In genomic region chr2:171972329-171972982, GRCh38 we compare ENCODE assay signal across 2 cellular contexts.
A peak's percentile ranks its signal among the peaks of the same experiment; 100 is the strongest.
TF ChIP-seq lines count a peak whose summit lies in the region.

No MANE protein-coding gene starts in this region.

TF ChIP-seq in HepG2, 621 proteins besides CTCF, POLR2A, EP300 and RAD21:
- TF ChIP-seq ZNF121 (CRISPR knock-in tag; IDR thresholded peaks at IDR 0.05) (0 out of 2 replicates have a peak, but pooled peaks have one; percentile 59), NFE2 (CRISPR knock-in tag; IDR thresholded peaks at IDR 0.05) (no peak)
TF ChIP-seq in HepG2: peak in this region for 1.

TF ChIP-seq in WTC11, 78 proteins besides CTCF, POLR2A, EP300 and RAD21:
- TF ChIP-seq ZNF121 (CRISPR knock-in tag; IDR thresholded peaks at IDR 0.05) (peak; percentile 80), ZNF423 (CRISPR knock-in tag; IDR thresholded peaks at IDR 0.05) (no peak), GTF2I (CRISPR knock-in tag; conservative IDR thresholded peaks at IDR 0.05) (no peak), MYBL2 (CRISPR knock-in tag; IDR thresholded peaks at IDR 0.05) (no peak), ATF3 (CRISPR knock-in tag; conservative IDR thresholded peaks at IDR 0.05) (no peak)
TF ChIP-seq in WTC11: peak in this region for 1.
